1 cellular context compared by ENCODE assay signal in genomic region chr2:37232131-37232933, GRCh38.
A peak's percentile ranks its signal among the peaks of the same experiment; 100 is the strongest.
TF ChIP-seq lines count a peak whose summit lies in the region.

No MANE protein-coding gene starts in this region.

TF ChIP-seq in HepG2, 621 proteins besides CTCF, POLR2A, EP300 and RAD21:
- TF ChIP-seq ZBTB25 (CRISPR knock-in tag; IDR thresholded peaks at IDR 0.05) (no peak), ZKSCAN1 (IDR thresholded peaks at IDR 0.05; ENCODE audit: low read length) (no peak), ZNF660 (CRISPR knock-in tag; IDR thresholded peaks at IDR 0.05; ENCODE audit: borderline replicate concordance, low read depth) (no peak), ZNF33B (CRISPR knock-in tag; IDR thresholded peaks at IDR 0.05) (no peak), ZNF75D (CRISPR knock-in tag; IDR thresholded peaks at IDR 0.05; ENCODE audit: borderline replicate concordance) (no peak), ZNF30 (CRISPR knock-in tag; IDR thresholded peaks at IDR 0.05) (0 out of 2 replicates have a peak, but pooled peaks have one; percentile 47), SNAI1 (CRISPR knock-in tag; IDR thresholded peaks at IDR 0.05; ENCODE audit: borderline replicate concordance) (no peak), MBD4 (IDR thresholded peaks at IDR 0.05; ENCODE audit: borderline replicate concordance, low read length) (no peak), ZNF556 (CRISPR knock-in tag; IDR thresholded peaks at IDR 0.05; ENCODE audit: borderline replicate concordance) (no peak), SP1 (IDR thresholded peaks at IDR 0.05) (no peak), SP1 (CRISPR knock-in tag; IDR thresholded peaks at IDR 0.05) (no peak), ZBED4 (CRISPR knock-in tag; IDR thresholded peaks at IDR 0.05; ENCODE audit: borderline replicate concordance) (no peak), MLXIP (CRISPR knock-in tag; IDR thresholded peaks at IDR 0.05; ENCODE audit: borderline replicate concordance) (no peak), ZBTB14 (CRISPR knock-in tag; IDR thresholded peaks at IDR 0.05) (no peak), ZNF44 (CRISPR knock-in tag; IDR thresholded peaks at IDR 0.05) (no peak), ZNF296 (CRISPR knock-in tag; conservative IDR thresholded peaks at IDR 0.05) (0 out of 2 replicates have a peak, but pooled peaks have one; percentile 20), SMAD1 (CRISPR knock-in tag; IDR thresholded peaks at IDR 0.05; ENCODE audit: borderline replicate concordance, low read depth) (0 out of 2 replicates have a peak, but pooled peaks have one; percentile 8), TFAP4 (IDR thresholded peaks at IDR 0.05; ENCODE audit: borderline replicate concordance, low read depth) (peak; percentile 9; the same call in 1 of the 2 replicates), RCOR2 (CRISPR knock-in tag; IDR thresholded peaks at IDR 0.05) (no peak), PPARG (CRISPR knock-in tag; conservative IDR thresholded peaks at IDR 0.05) (no peak), DNMT1 (CRISPR knock-in tag; IDR thresholded peaks at IDR 0.05) (0 out of 2 replicates have a peak, but pooled peaks have one; percentile 32), CSRNP2 (CRISPR knock-in tag; conservative IDR thresholded peaks at IDR 0.05; ENCODE audit: low read depth) (no peak), HINFP (CRISPR knock-in tag; IDR thresholded peaks at IDR 0.05; ENCODE audit: low read depth) (0 out of 2 replicates have a peak, but pooled peaks have one; percentile 37), CENPT (CRISPR knock-in tag; IDR thresholded peaks at IDR 0.05; ENCODE audit: low read depth) (0 out of 2 replicates have a peak, but pooled peaks have one; percentile 4), ZNF234 (CRISPR knock-in tag; conservative IDR thresholded peaks at IDR 0.05) (no peak)
TF ChIP-seq in HepG2: peak in this region for 7.
